ENCODE assay signal across 8 cellular contexts in the genomic region with DNA sequence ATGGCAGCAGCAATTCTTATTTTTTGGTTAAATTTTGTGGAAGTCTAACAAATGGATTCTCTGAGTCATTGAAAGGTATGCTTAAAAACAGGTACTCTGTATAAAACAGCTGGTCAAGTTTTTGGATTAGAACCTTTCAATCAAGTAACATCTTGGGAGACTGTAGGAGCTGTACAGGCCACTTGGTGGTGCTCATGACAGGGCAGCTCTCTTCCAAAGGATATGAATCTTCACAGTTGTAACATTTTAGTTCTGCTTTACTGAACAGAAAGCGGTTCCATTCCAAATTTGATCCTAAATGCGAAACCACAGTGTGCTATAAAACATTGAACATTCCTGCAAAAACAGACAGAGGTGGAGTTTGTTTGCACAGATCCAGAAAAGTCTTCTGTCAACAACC. TPM values are rescaled to one million over a fixed set of nuclear protein-coding genes. Genes with fewer than 3 reads are reported as not detected.
DNase-seq lines count a peak whose midpoint lies in the region; ATAC-seq and TF ChIP-seq lines count a peak whose summit lies in the region.

No MANE protein-coding gene starts in this region.

- no peaks in the 10 kb centered on the region for H3K4me1 ChIP-seq in DND-41 (ENCODE audit: insufficient read depth, low read length)

- H3K4me2 ChIP-seq in DND-41 (ENCODE audit: insufficient read depth, low read length) = no peak overlapping the region

- H3K4me3 ChIP-seq in DND-41 (ENCODE audit: low read depth in 1 of 2, low read length in 2 of 2) (no peak overlapping the region), MG63 (no peak overlapping the region), astrocyte of the spinal cord (ENCODE audit: low read depth, low read length) (no peak overlapping the region)

- H3K27ac ChIP-seq in DND-41 (ENCODE audit: low read length) = no peak overlapping the region

- H3K9ac ChIP-seq in DND-41 (ENCODE audit: low read depth, low read length) = no peak overlapping the region

- H3K79me2 ChIP-seq in DND-41 (ENCODE audit: insufficient read depth, low read length) = no peaks in the 10 kb centered on the region

- DNase-seq in DND-41 = peak; percentile 32
- DNase-seq in MG63 = peak; percentile 36
- peak; percentile 69 for DNase-seq in astrocyte of the spinal cord (ENCODE audit: low read depth, low spot score)
- DNase-seq in left lobe of liver (ENCODE audit: low spot score) = no peak
- DNase-seq in cerebellum (ENCODE audit: low spot score) = no peak
- DNase-seq in HuH-7.5 (ENCODE audit: low spot score) = no peak

- H3K9me3 ChIP-seq in DND-41 (ENCODE audit: insufficient read depth, low read length, severe bottlenecking) = no peaks in the 10 kb centered on the region
- H3K9me3 ChIP-seq in MG63 = 0 out of 2 replicates have a peak, but pooled peaks cover 2% of the 10 kb centered on the region

- peak; percentile 72 for ATAC-seq in DND-41 (ENCODE audit: insufficient read depth, low read depth)
- ATAC-seq in GM21381 (IDR thresholded peaks at IDR 0.05; ENCODE audit: unreplicated experiment) = peak; percentile 53
- ATAC-seq in left lobe of liver = peak; percentile 93
- ATAC-seq in HG02588 (IDR thresholded peaks at IDR 0.05; ENCODE audit: unreplicated experiment) = no peak

- H3K27me3 ChIP-seq in DND-41 (ENCODE audit: insufficient read depth, low read length, poor library complexity) (no peaks in the 10 kb centered on the region), MG63 (no peaks in the 10 kb centered on the region)

- H3K36me3 ChIP-seq in DND-41 (ENCODE audit: insufficient read depth, low read length) = no peaks in the 10 kb centered on the region
- no peaks in the 10 kb centered on the region for H3K36me3 ChIP-seq in MG63

- in situ Hi-C loops in astrocyte of the spinal cord (cut with HindIII; ENCODE audit: low sequenced_read_pairs) = no loop called here

- H4K20me1 ChIP-seq in DND-41 (ENCODE audit: insufficient read depth, low read length) = no peaks in the 10 kb centered on the region

- TF ChIP-seq CTCF in DND-41 (IDR thresholded peaks at IDR 0.05; ENCODE audit: borderline replicate concordance, extremely low read depth, low read length, poor library complexity, severe bottlenecking) (peak; percentile 56), astrocyte of the spinal cord (IDR thresholded peaks at IDR 0.05; ENCODE audit: low read depth, low read length) (peak; percentile 79)

- 0 out of 2 replicates have a peak overlapping the region, but pooled peaks have one; percentile 3 for H2AFZ ChIP-seq in DND-41 (ENCODE audit: low read depth, low read length)

RNA-seq across cellular contexts. Expression of a gene that starts 44.5 kb away (rescaled TPM):
- not detected in 2 replicates for total RNA-seq in MG63 (2014; rRNA removed; shearing (Covaris generic); ENCODE audit: low replicate concordance)
- total RNA-seq in left lobe of liver (0.28 TPM), cerebellum (not detected)

Comparison
In these comparisons a context has a peak if more than half of its experiments do, and no peak if none do; other contexts are left out.
1. DNase-seq: peak in DND-41 (single experiment), MG63 (single experiment) and astrocyte of the spinal cord (single experiment); none in left lobe of liver (single experiment), cerebellum (single experiment) and HuH-7.5 (single experiment).